12 cellular contexts compared by ENCODE assay signal in the genomic region with DNA sequence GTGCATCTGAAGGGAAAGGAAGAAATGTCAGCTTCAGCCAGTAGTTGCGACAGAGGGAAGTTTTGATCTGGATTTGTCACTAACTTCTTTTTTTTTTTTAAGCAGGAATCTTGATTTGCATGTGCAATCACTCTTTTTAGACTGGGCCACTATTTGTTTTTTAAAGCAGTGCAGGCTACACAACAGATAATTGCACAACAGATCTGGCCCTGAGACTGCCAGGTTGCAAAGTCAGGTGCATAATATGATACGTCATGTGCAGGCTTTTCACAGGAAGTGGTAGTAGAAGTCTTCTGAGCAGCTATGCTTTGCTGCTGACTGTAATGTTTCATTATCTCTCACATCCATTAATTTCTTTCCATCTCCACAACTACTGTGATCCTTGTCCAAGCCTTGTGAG. TPM values are rescaled to one million over a fixed set of nuclear protein-coding genes. Genes with fewer than 3 reads are reported as not detected.
DNase-seq lines count a peak whose midpoint lies in the region; ATAC-seq and TF ChIP-seq lines count a peak whose summit lies in the region.
"Had no signal": no experiment of that assay in that cellular context is flagged by ENCODE, and none has a peak within 500 bp of the region (broad histone marks: within the 10 kb centered on the region; RNA-seq: fewer than 3 reads in every experiment).

No MANE protein-coding gene starts in this region.

- WGBS in stomach, 5 donors, result 52 to 65% (median 55%) methylated on average over 2 of the region's 2 CpGs

- TF ChIP-seq POLR2A in stomach (IDR thresholded peaks at IDR 0.05), result no peak

- H4K20me1 ChIP-seq in BLaER1 treated with 17β-estradiol and CSF1 and Interleukin-3, amounts not matched to agents 10 nM and 100 nM, result peaks cover 0 to 9% (median 0%) of the 10 kb centered on the region in 11 experiments; a peak in 1 of 22 replicates

- peak overlapping the region in 8 of 11 experiments; percentile 15 to 93 (median 53); a peak in 12 of 22 replicates for H3K4me2 ChIP-seq in BLaER1 treated with 17β-estradiol and CSF1 and Interleukin-3, amounts not matched to agents 10 nM and 100 nM

- TF ChIP-seq EP300 in stomach (IDR thresholded peaks at IDR 0.05), result no peak

- no peak overlapping the region for H3K4me3 Mint-ChIP-seq in progenitor cell of endocrine pancreas (ENCODE audit: low read depth)

- intact Hi-C loops in stomach (cut with DNase I; ENCODE audit: low total_unique reads), result loop anchor here (10.0 kb wide), 1 partner anchor 423 kb away; no protein-coding TSS in a partner anchor

- peaks cover 15% of the 10 kb centered on the region for H3K4me1 Mint-ChIP-seq in progenitor cell of endocrine pancreas (ENCODE audit: low read depth)

- peak overlapping the region in 3 of 11 experiments; percentile 34 to 75 (median 67); a peak in 4 of 22 replicates for H3K9ac ChIP-seq in BLaER1 treated with 17β-estradiol and CSF1 and Interleukin-3, amounts not matched to agents 10 nM and 100 nM

- no peaks in the 10 kb centered on the region for H3K9me3 ChIP-seq in BLaER1 treated with 17β-estradiol and CSF1 and Interleukin-3, amounts not matched to agents 10 nM and 100 nM (replicated peaks in 1 of 11)
- no peaks in the 10 kb centered on the region for H3K9me3 ChIP-seq in stomach
- H3K9me3 ChIP-seq: MG63 had no signal

- H3K9me3 Mint-ChIP-seq in progenitor cell of endocrine pancreas (ENCODE audit: low read depth), result no peaks in the 10 kb centered on the region

- peak; percentile 8 to 12 for DNase-seq in Kasumi-1 (lab: John Stamatoyannopoulos, UW)
- DNase-seq in choroid plexus epithelial cell (ENCODE audit: low read depth), result peak; percentile 52
- DNase-seq in T1000 (lab: John Stamatoyannopoulos, UW), result no peak
- DNase-seq in NCI-H2196 treated with DMSO at 0.1 percent for 48 hours (lab: John Stamatoyannopoulos, UW; ENCODE audit: unreplicated experiment), result no peak
- DNase-seq in progenitor cell of endocrine pancreas (ENCODE audit: low spot score, unreplicated experiment), result no peak
- DNase-seq in stomach, result no peak
- DNase-seq: COR-L47, cortex of kidney, hypothalamus, MG63 had no signal

- TF ChIP-seq CTCF in choroid plexus epithelial cell (conservative IDR thresholded peaks at IDR 0.05; ENCODE audit: low read depth, low read length) (no peak), progenitor cell of endocrine pancreas (IDR thresholded peaks at IDR 0.05; ENCODE audit: unreplicated experiment) (no peak), stomach (IDR thresholded peaks at IDR 0.05) (no peak)

- peak overlapping the region in 5 of 11 experiments; percentile 16 to 81 (median 63); a peak in 8 of 22 replicates for H3K27ac ChIP-seq in BLaER1 treated with 17β-estradiol and CSF1 and Interleukin-3, amounts not matched to agents 10 nM and 100 nM
- H3K27ac ChIP-seq in stomach, result no peak overlapping the region

- peak; percentile 39 for ATAC-seq in GM18499 (IDR thresholded peaks at IDR 0.05; ENCODE audit: insufficient read depth, unreplicated experiment)

- H3K27me3 Mint-ChIP-seq in progenitor cell of endocrine pancreas, result peaks cover 6% of the 10 kb centered on the region

- no peak overlapping the region for H3K4me3 ChIP-seq in BLaER1 treated with 17β-estradiol and CSF1 and Interleukin-3, amounts not matched to agents 10 nM and 100 nM
- H3K4me3 ChIP-seq in choroid plexus epithelial cell (ENCODE audit: low read depth, low read length) (no peak overlapping the region), stomach (no peak overlapping the region)
- H3K4me3 ChIP-seq: MG63 had no signal

- H3K4me1 ChIP-seq in BLaER1 treated with 17β-estradiol and CSF1 and Interleukin-3, amounts not matched to agents 10 nM and 100 nM, result peaks cover 6 to 49% (median 25%) of the 10 kb centered on the region in 10 experiments; a peak in 18 of 20 replicates
- peaks cover 0 to 16% (median 5%) of the 10 kb centered on the region in 4 donors for H3K4me1 ChIP-seq in stomach

- H3K36me3 ChIP-seq in BLaER1 treated with 17β-estradiol and CSF1 and Interleukin-3, amounts not matched to agents 10 nM and 100 nM, result peaks cover 15 to 54% (median 32%) of the 10 kb centered on the region in 11 experiments
- peaks cover 0 to 15% (median 14%) of the 10 kb centered on the region in 4 donors for H3K36me3 ChIP-seq in stomach

- H3K27ac Mint-ChIP-seq in progenitor cell of endocrine pancreas, result no peak overlapping the region

- no peaks in the 10 kb centered on the region for H3K27me3 ChIP-seq in BLaER1 treated with 17β-estradiol and CSF1 and Interleukin-3, amounts not matched to agents 10 nM and 100 nM
- H3K27me3 ChIP-seq in stomach, result no peaks in the 10 kb centered on the region
- H3K27me3 ChIP-seq: MG63 had no signal

- H3K36me3 Mint-ChIP-seq in progenitor cell of endocrine pancreas (ENCODE audit: insufficient read depth), result peaks cover 7% of the 10 kb centered on the region

RNA-seq across cellular contexts. Expression of a gene that starts 13.5 kb away (rescaled TPM):
- 26.8 and 29.6 TPM in 2 replicates for total RNA-seq in progenitor cell of endocrine pancreas
- 10 to 100 TPM; 49.8 to 69.4 (median 61.6) TPM for total RNA-seq in stomach
- 10 to 100 TPM; 61.8 to 70.6 (median 64.3) TPM for polyA plus RNA-seq in stomach

RNA-seq across cellular contexts. Expression of a gene that starts 47.6 kb away (rescaled TPM):
- not detected in 2 replicates for total RNA-seq in progenitor cell of endocrine pancreas
- not detected for total RNA-seq in stomach
- polyA plus RNA-seq in stomach, result 1 to 10 TPM in 1 of 3 donors, not detected in 2; 1.2 TPM

Comparison
In these comparisons a context has a peak if more than half of its experiments do, and no peak if none do; other contexts are left out.
1. DNase-seq: peak in Kasumi-1 (2 of 2) and choroid plexus epithelial cell (single experiment); none in T1000 (single experiment), NCI-H2196 treated with DMSO at 0.1 percent for 48 hours (single experiment), progenitor cell of endocrine pancreas (single experiment) and stomach (single experiment).